15 cellular contexts compared by ENCODE assay signal in genomic region chr12:23895792-23896218, GRCh38. TPM values are rescaled to one million over a fixed set of nuclear protein-coding genes. Genes with fewer than 3 reads are reported as not detected.
DNase-seq lines count a peak whose midpoint lies in the region; ATAC-seq and TF ChIP-seq lines count a peak whose summit lies in the region.
"Had no signal": no experiment of that assay in that cellular context is flagged by ENCODE, and none has a peak within 500 bp of the region (broad histone marks: within the 10 kb centered on the region; RNA-seq: fewer than 3 reads in every experiment).

No MANE protein-coding gene starts in this region.

- TF ChIP-seq CTCF in endothelial cell (IDR thresholded peaks at IDR 0.05; ENCODE audit: unreplicated experiment), result no peak
- no peak for TF ChIP-seq CTCF in lower lobe of right lung (IDR thresholded peaks at IDR 0.05)
- TF ChIP-seq CTCF in A673 (conservative IDR thresholded peaks at IDR 0.05; ENCODE audit: low read depth, low read length), result no peak

- H3K27ac ChIP-seq in trophoblast cell (ENCODE audit: low read depth, low read length) (peak overlapping the region; percentile 28), lower lobe of right lung (no peak overlapping the region), A673 (ENCODE audit: low read depth, low read length, poor library complexity, severe bottlenecking) (no peak overlapping the region)
- H3K27ac ChIP-seq: parathyroid adenoma, suprapubic skin had no signal

- H3K4me1 Mint-ChIP-seq in endothelial cell (ENCODE audit: unreplicated experiment), result peaks cover 20% of the 10 kb centered on the region
- no peaks in the 10 kb centered on the region for H3K4me1 Mint-ChIP-seq in effector memory CD8-positive, alpha-beta T cell (ENCODE audit: low read depth in 2 of 2)
- H3K4me1 Mint-ChIP-seq: T-helper 17 cell had no signal

- no peaks in the 10 kb centered on the region for H3K9me3 Mint-ChIP-seq in endothelial cell (ENCODE audit: unreplicated experiment)
- H3K9me3 Mint-ChIP-seq in effector memory CD8-positive, alpha-beta T cell, result peaks cover 0 to 2% of the 10 kb centered on the region in 2 donors

- peak overlapping the region; percentile 79 for H3K4me3 Mint-ChIP-seq in endothelial cell (ENCODE audit: unreplicated experiment)
- no peak overlapping the region for H3K4me3 Mint-ChIP-seq in effector memory CD8-positive, alpha-beta T cell
- H3K4me3 Mint-ChIP-seq: activated CD8-positive, alpha-beta T cell treated with anti-CD3 and anti-CD28 coated beads, Interleukin-2, amount 10 ng/mL, durations not matched to agents 7 days and 5 days; T-helper 17 cell had no signal

- H3K27me3 ChIP-seq in trophoblast cell (ENCODE audit: insufficient read depth, low read length), result no peaks in the 10 kb centered on the region
- no peaks in the 10 kb centered on the region for H3K27me3 ChIP-seq in lower lobe of right lung (ENCODE audit: low read depth)
- no peaks in the 10 kb centered on the region for H3K27me3 ChIP-seq in A673 (replicated peaks; ENCODE audit: insufficient read depth, low read depth, low read length, poor library complexity)
- H3K27me3 ChIP-seq: suprapubic skin had no signal

- H3K23ac ChIP-seq in trophoblast cell (ENCODE audit: low read length), result no peak overlapping the region

- H3K4me1 ChIP-seq in trophoblast cell (ENCODE audit: control insufficient read depth in 1 of 2, insufficient read depth in 2 of 2, low read length in 2 of 2), result peaks cover 0 to 4% of the 10 kb centered on the region in 2 experiments
- H3K4me1 ChIP-seq in lower lobe of right lung, result no peaks in the 10 kb centered on the region
- H3K4me1 ChIP-seq in A673 (ENCODE audit: insufficient read depth, low read length, poor library complexity, severe bottlenecking), result no peaks in the 10 kb centered on the region
- H3K4me1 ChIP-seq: parathyroid adenoma, suprapubic skin had no signal

- intact Hi-C loops in lower lobe of right lung (cut with DNase I) (no loop called here), A673 (cut with micrococcal nuclease; ENCODE audit: unreplicated experiment) (no loop called here)

- H4K12ac ChIP-seq in trophoblast cell (ENCODE audit: low read depth, low read length), result no peak overlapping the region

- no peaks in the 10 kb centered on the region for H3K79me2 ChIP-seq in trophoblast cell (ENCODE audit: control insufficient read depth, insufficient read depth, low read length, poor library complexity)
- H3K79me2 ChIP-seq: parathyroid adenoma had no signal

- H3K4ac ChIP-seq in trophoblast cell (ENCODE audit: low read depth, low read length), result no peak overlapping the region

- no peak overlapping the region for H4K91ac ChIP-seq in trophoblast cell (ENCODE audit: low read depth, low read length)

- no peak overlapping the region for H2AFZ ChIP-seq in trophoblast cell (ENCODE audit: insufficient read depth, low read length, poor library complexity)
- H2AFZ ChIP-seq: parathyroid adenoma had no signal

- H3K4me3 ChIP-seq in trophoblast cell (ENCODE audit: low read depth, low read length) (no peak overlapping the region), lower lobe of right lung (no peak overlapping the region), A673 (ENCODE audit: low read depth, low read length, poor library complexity, severe bottlenecking) (no peak overlapping the region)
- H3K4me3 ChIP-seq: suprapubic skin had no signal

- ATAC-seq in effector memory CD8-positive, alpha-beta T cell (replicated peaks), result no peak
- ATAC-seq in lower lobe of right lung (no peak), GM21825 (IDR thresholded peaks at IDR 0.05; ENCODE audit: unreplicated experiment) (no peak)
- ATAC-seq: activated CD8-positive, alpha-beta T cell treated with anti-CD3 and anti-CD28 coated beads, Interleukin-2, amount 10 ng/mL, durations not matched to agents 7 days and 5 days; T-helper 17 cell had no signal

- no peaks in the 10 kb centered on the region for H3K79me1 ChIP-seq in trophoblast cell (ENCODE audit: low read length)

- CTCF ChIA-PET in A673 (lab: Charles Lee), result no interaction called here

- H2BK5ac ChIP-seq in trophoblast cell (ENCODE audit: low read depth, low read length, poor library complexity), result no peak overlapping the region

- H3K9me3 ChIP-seq in trophoblast cell (ENCODE audit: insufficient read depth, low read depth, low read length) (no peaks in the 10 kb centered on the region), lower lobe of right lung (no peaks in the 10 kb centered on the region), A673 (ENCODE audit: low read depth, low read length, poor library complexity, severe bottlenecking) (no peaks in the 10 kb centered on the region)
- H3K9me3 ChIP-seq: suprapubic skin had no signal

- peak; percentile 46 for DNase-seq in NCI-H1105 (lab: John Stamatoyannopoulos, UW)
- peak; percentile 61 for DNase-seq in NCI-H446 treated with DMSO at 0.1 percent for 48 hours (lab: John Stamatoyannopoulos, UW)
- DNase-seq in endothelial cell (ENCODE audit: low spot score), result peak; percentile 65
- DNase-seq in trophoblast cell, result no peak
- no peak for DNase-seq in effector memory CD8-positive, alpha-beta T cell
- no peak for DNase-seq in lower lobe of right lung
- no peak for DNase-seq in A673 (ENCODE audit: low spot score)
- DNase-seq: activated CD8-positive, alpha-beta T cell treated with anti-CD3 and anti-CD28 coated beads, Interleukin-2, amount 10 ng/mL, durations not matched to agents 7 days and 5 days; erythroblast; KBM-7; OCI-M1; T-helper 17 cell had no signal

- H3K14ac ChIP-seq in trophoblast cell (ENCODE audit: low read length), result no peak overlapping the region

- no TSS peak for BruUV-seq in A673 (replicated peaks; lab: Mats Ljungman, UMichigan)

- H3K36me3 ChIP-seq in trophoblast cell (ENCODE audit: control insufficient read depth in 1 of 2, insufficient read depth in 2 of 2, low read length in 2 of 2) (peaks cover 0 to 1% of the 10 kb centered on the region in 2 experiments), lower lobe of right lung (no peaks in the 10 kb centered on the region), A673 (ENCODE audit: insufficient read depth, low read length, poor library complexity, severe bottlenecking) (no peaks in the 10 kb centered on the region)
- H3K36me3 ChIP-seq: suprapubic skin had no signal

- no peak overlapping the region for H2AK5ac ChIP-seq in trophoblast cell (ENCODE audit: low read length)

- POLR2A ChIA-PET in A673 (lab: Charles Lee; ENCODE audit: low non-redundant PET), result no interaction called here

- no peak overlapping the region for H3K4me2 ChIP-seq in trophoblast cell (ENCODE audit: low read length)

- no CpG with 5 or more reads among the region's 5 CpGs for WGBS in trophoblast cell (ENCODE audit: extremely low coverage, insufficient coverage, insufficient read length)

- no peak overlapping the region for H4K8ac ChIP-seq in trophoblast cell (ENCODE audit: low read depth, low read length)

- H2BK120ac ChIP-seq in trophoblast cell (ENCODE audit: insufficient read depth, low read length, poor library complexity), result no peak overlapping the region

- H2BK12ac ChIP-seq in trophoblast cell (ENCODE audit: low read length), result no peak overlapping the region

- peaks cover 14% of the 10 kb centered on the region for H3K36me3 Mint-ChIP-seq in endothelial cell (ENCODE audit: low read depth, unreplicated experiment)
- no peaks in the 10 kb centered on the region for H3K36me3 Mint-ChIP-seq in effector memory CD8-positive, alpha-beta T cell (ENCODE audit: insufficient read depth)

- no peak overlapping the region for H3K9ac ChIP-seq in trophoblast cell (ENCODE audit: low read length)
- H3K9ac ChIP-seq: parathyroid adenoma had no signal

- H3K18ac ChIP-seq in trophoblast cell (ENCODE audit: low read length), result no peak overlapping the region

- peak overlapping the region; percentile 100 for H3K27ac Mint-ChIP-seq in endothelial cell (ENCODE audit: unreplicated experiment)
- H3K27ac Mint-ChIP-seq in effector memory CD8-positive, alpha-beta T cell, result no peak overlapping the region
- H3K27ac Mint-ChIP-seq: activated CD8-positive, alpha-beta T cell treated with anti-CD3 and anti-CD28 coated beads, Interleukin-2, amount 10 ng/mL, durations not matched to agents 7 days and 5 days; T-helper 17 cell had no signal

- H3K27me3 Mint-ChIP-seq in endothelial cell (ENCODE audit: unreplicated experiment), result no peaks in the 10 kb centered on the region
- H3K27me3 Mint-ChIP-seq in effector memory CD8-positive, alpha-beta T cell, result no peaks in the 10 kb centered on the region
- H3K27me3 Mint-ChIP-seq: T-helper 17 cell had no signal

RNA-seq across cellular contexts. Expression of gene SOX5, which starts 53.7 kb away (rescaled TPM):
- total RNA-seq in endothelial cell (ENCODE audit: unreplicated experiment) (23.1 TPM), lower lobe of right lung (14.0 TPM), A673 (2021) (11.9 and 16.5 TPM in 2 replicates)
- polyA plus RNA-seq in trophoblast cell (2013), result 3.7 and 4.0 TPM in 2 replicates
- total RNA-seq: activated CD8-positive, alpha-beta T cell treated with anti-CD3 and anti-CD28 coated beads, Interleukin-2, amount 10 ng/mL, durations not matched to agents 7 days and 5 days had no signal

Comparison
In these comparisons a context has a peak if more than half of its experiments do, and no peak if none do; other contexts are left out.
1. DNase-seq: peak in NCI-H1105 (single experiment), NCI-H446 treated with DMSO at 0.1 percent for 48 hours (single experiment) and endothelial cell (single experiment); none in trophoblast cell (0 of 2), effector memory CD8-positive, alpha-beta T cell (0 of 3), lower lobe of right lung (single experiment) and A673 (single experiment).